In the genomic region with DNA sequence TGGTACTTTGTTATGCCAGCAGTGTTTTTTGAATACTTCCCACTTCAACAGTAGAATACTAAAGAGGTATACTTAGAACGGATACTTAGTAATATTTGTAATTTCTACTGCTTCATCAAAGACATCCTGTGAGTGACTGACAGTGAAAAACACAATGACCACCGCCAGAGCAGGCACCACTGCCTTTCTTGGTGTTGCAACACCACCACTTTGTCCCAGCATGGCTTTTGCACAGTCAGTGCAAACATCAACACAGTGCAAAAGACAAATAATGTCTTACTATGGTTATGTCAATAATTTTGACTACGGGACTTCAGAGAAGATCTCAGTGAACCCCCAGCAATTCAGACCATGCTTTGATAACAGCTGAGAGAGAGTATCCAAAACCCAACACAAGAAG, we compare ENCODE assay signal across 1 cellular context.
TF ChIP-seq lines count a peak whose summit lies in the region.

No MANE protein-coding gene starts in this region.

TF ChIP-seq in HepG2, 621 proteins besides CTCF, POLR2A, EP300 and RAD21 (continued from another document and continues in another):
- TF ChIP-seq, protein P1, sequence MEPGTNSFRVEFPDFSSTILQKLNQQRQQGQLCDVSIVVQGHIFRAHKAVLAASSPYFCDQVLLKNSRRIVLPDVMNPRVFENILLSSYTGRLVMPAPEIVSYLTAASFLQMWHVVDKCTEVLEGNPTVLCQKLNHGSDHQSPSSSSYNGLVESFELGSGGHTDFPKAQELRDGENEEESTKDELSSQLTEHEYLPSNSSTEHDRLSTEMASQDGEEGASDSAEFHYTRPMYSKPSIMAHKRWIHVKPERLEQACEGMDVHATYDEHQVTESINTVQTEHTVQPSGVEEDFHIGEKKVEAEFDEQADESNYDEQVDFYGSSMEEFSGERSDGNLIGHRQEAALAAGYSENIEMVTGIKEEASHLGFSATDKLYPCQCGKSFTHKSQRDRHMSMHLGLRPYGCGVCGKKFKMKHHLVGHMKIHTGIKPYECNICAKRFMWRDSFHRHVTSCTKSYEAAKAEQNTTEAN (CRISPR knock-in tag; conservative IDR thresholded peaks at IDR 0.05): peak; percentile 98
- TF ChIP-seq, protein P2, sequence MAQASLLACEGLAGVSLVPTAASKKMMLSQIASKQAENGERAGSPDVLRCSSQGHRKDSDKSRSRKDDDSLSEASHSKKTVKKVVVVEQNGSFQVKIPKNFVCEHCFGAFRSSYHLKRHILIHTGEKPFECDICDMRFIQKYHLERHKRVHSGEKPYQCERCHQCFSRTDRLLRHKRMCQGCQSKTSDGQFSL (CRISPR knock-in tag; IDR thresholded peaks at IDR 0.05): no peak
- no peak for TF ChIP-seq NKX3-1 (CRISPR knock-in tag; IDR thresholded peaks at IDR 0.05)
- no peak for TF ChIP-seq RARG (CRISPR knock-in tag; IDR thresholded peaks at IDR 0.05; ENCODE audit: low read depth)
- TF ChIP-seq ZNF841 (CRISPR knock-in tag; IDR thresholded peaks at IDR 0.05; ENCODE audit: borderline replicate concordance): no peak
- no peak for TF ChIP-seq ZNF441 (CRISPR knock-in tag; IDR thresholded peaks at IDR 0.05; ENCODE audit: borderline replicate concordance)
- peak; percentile 53; the same call in 1 of the 2 replicates for TF ChIP-seq EHMT2 (IDR thresholded peaks at IDR 0.05; ENCODE audit: borderline replicate concordance, low read depth, low read length)
- no peak for TF ChIP-seq SSRP1 (CRISPR knock-in tag; IDR thresholded peaks at IDR 0.05)
- TF ChIP-seq NFIB (CRISPR knock-in tag; IDR thresholded peaks at IDR 0.05; ENCODE audit: borderline replicate concordance): no peak
- no peak for TF ChIP-seq ZNF615 (CRISPR knock-in tag; IDR thresholded peaks at IDR 0.05; ENCODE audit: borderline replicate concordance)
- TF ChIP-seq RFX3 (CRISPR knock-in tag; IDR thresholded peaks at IDR 0.05): no peak
- peak; percentile 93 for TF ChIP-seq FOXO1 (CRISPR knock-in tag; IDR thresholded peaks at IDR 0.05)
- no peak for TF ChIP-seq AGO1 (IDR thresholded peaks at IDR 0.05; ENCODE audit: low read depth, low read length, poor library complexity, severe bottlenecking)
- no peak for TF ChIP-seq IRF1 (CRISPR knock-in tag; IDR thresholded peaks at IDR 0.05; ENCODE audit: low read depth)
- no peak for TF ChIP-seq NFYC (CRISPR knock-in tag; IDR thresholded peaks at IDR 0.05)
- no peak for TF ChIP-seq MYNN (CRISPR knock-in tag; IDR thresholded peaks at IDR 0.05; ENCODE audit: low read depth)
- TF ChIP-seq, protein P3, sequence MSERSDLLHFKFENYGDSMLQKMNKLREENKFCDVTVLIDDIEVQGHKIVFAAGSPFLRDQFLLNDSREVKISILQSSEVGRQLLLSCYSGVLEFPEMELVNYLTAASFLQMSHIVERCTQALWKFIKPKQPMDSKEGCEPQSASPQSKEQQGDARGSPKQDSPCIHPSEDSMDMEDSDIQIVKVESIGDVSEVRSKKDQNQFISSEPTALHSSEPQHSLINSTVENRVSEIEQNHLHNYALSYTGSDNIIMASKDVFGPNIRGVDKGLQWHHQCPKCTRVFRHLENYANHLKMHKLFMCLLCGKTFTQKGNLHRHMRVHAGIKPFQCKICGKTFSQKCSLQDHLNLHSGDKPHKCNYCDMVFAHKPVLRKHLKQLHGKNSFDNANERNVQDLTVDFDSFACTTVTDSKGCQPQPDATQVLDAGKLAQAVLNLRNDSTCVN (CRISPR knock-in tag; IDR thresholded peaks at IDR 0.05; ENCODE audit: borderline replicate concordance): no peak
- no peak for TF ChIP-seq ARNT (IDR thresholded peaks at IDR 0.05)
- no peak for TF ChIP-seq NRL (CRISPR knock-in tag; IDR thresholded peaks at IDR 0.05; ENCODE audit: borderline replicate concordance)
- TF ChIP-seq ATF7 (IDR thresholded peaks at IDR 0.05): no peak
- no peak for TF ChIP-seq ATF7 (CRISPR knock-in tag; IDR thresholded peaks at IDR 0.05)
- no peak for TF ChIP-seq ZNF570 (CRISPR knock-in tag; IDR thresholded peaks at IDR 0.05; ENCODE audit: borderline replicate concordance)
- no peak for TF ChIP-seq ZSCAN12 (CRISPR knock-in tag; IDR thresholded peaks at IDR 0.05)
- no peak for TF ChIP-seq FOXM1 (CRISPR knock-in tag; IDR thresholded peaks at IDR 0.05)
- TF ChIP-seq ZKSCAN5 (CRISPR knock-in tag; IDR thresholded peaks at IDR 0.05): no peak
- TF ChIP-seq MTA3 (CRISPR knock-in tag; IDR thresholded peaks at IDR 0.05): no peak
- no peak for TF ChIP-seq ZNF619 (CRISPR knock-in tag; IDR thresholded peaks at IDR 0.05)
- TF ChIP-seq ZMAT3 (CRISPR knock-in tag; conservative IDR thresholded peaks at IDR 0.05): no peak
- TF ChIP-seq ZBTB7B (CRISPR knock-in tag; IDR thresholded peaks at IDR 0.05): no peak; the same call in 1 of the 2 replicates
- TF ChIP-seq, protein P4, sequence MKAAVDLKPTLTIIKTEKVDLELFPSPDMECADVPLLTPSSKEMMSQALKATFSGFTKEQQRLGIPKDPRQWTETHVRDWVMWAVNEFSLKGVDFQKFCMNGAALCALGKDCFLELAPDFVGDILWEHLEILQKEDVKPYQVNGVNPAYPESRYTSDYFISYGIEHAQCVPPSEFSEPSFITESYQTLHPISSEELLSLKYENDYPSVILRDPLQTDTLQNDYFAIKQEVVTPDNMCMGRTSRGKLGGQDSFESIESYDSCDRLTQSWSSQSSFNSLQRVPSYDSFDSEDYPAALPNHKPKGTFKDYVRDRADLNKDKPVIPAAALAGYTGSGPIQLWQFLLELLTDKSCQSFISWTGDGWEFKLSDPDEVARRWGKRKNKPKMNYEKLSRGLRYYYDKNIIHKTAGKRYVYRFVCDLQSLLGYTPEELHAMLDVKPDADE (CRISPR knock-in tag; IDR thresholded peaks at IDR 0.05): no peak
- peak; percentile 55; the same call in 1 of the 2 replicates for TF ChIP-seq HOXA3 (CRISPR knock-in tag; IDR thresholded peaks at IDR 0.05)
- TF ChIP-seq ERF (CRISPR knock-in tag; IDR thresholded peaks at IDR 0.05): peak; percentile 48; the same call in 1 of the 2 replicates
- TF ChIP-seq GTF2F1 (IDR thresholded peaks at IDR 0.05; ENCODE audit: low read length): no peak
- TF ChIP-seq ZNF276 (CRISPR knock-in tag; IDR thresholded peaks at IDR 0.05; ENCODE audit: low read depth): no peak
- TF ChIP-seq TCF7 (IDR thresholded peaks at IDR 0.05; ENCODE audit: low read depth): peak; percentile 83
- peak; percentile 74 for TF ChIP-seq POGZ (CRISPR knock-in tag; IDR thresholded peaks at IDR 0.05)
- TF ChIP-seq ZNF605 (CRISPR knock-in tag; IDR thresholded peaks at IDR 0.05): no peak
- TF ChIP-seq PAWR (CRISPR knock-in tag; IDR thresholded peaks at IDR 0.05; ENCODE audit: borderline replicate concordance): no peak
- TF ChIP-seq ZNF235 (CRISPR knock-in tag; IDR thresholded peaks at IDR 0.05; ENCODE audit: borderline replicate concordance): no peak
- no peak for TF ChIP-seq ZNF891 (CRISPR knock-in tag; IDR thresholded peaks at IDR 0.05)
- TF ChIP-seq RBAK (CRISPR knock-in tag; IDR thresholded peaks at IDR 0.05): no peak
- TF ChIP-seq HMG20B (CRISPR knock-in tag; conservative IDR thresholded peaks at IDR 0.05): no peak
- no peak for TF ChIP-seq HNRNPK (IDR thresholded peaks at IDR 0.05; ENCODE audit: low read depth, low read length, poor library complexity, severe bottlenecking)
- TF ChIP-seq CBFB (CRISPR knock-in tag; IDR thresholded peaks at IDR 0.05): no peak
- peak; percentile 68; the same call in 1 of the 2 replicates for TF ChIP-seq TBX2 (CRISPR knock-in tag; IDR thresholded peaks at IDR 0.05; ENCODE audit: borderline replicate concordance)
- TF ChIP-seq, protein P5, sequence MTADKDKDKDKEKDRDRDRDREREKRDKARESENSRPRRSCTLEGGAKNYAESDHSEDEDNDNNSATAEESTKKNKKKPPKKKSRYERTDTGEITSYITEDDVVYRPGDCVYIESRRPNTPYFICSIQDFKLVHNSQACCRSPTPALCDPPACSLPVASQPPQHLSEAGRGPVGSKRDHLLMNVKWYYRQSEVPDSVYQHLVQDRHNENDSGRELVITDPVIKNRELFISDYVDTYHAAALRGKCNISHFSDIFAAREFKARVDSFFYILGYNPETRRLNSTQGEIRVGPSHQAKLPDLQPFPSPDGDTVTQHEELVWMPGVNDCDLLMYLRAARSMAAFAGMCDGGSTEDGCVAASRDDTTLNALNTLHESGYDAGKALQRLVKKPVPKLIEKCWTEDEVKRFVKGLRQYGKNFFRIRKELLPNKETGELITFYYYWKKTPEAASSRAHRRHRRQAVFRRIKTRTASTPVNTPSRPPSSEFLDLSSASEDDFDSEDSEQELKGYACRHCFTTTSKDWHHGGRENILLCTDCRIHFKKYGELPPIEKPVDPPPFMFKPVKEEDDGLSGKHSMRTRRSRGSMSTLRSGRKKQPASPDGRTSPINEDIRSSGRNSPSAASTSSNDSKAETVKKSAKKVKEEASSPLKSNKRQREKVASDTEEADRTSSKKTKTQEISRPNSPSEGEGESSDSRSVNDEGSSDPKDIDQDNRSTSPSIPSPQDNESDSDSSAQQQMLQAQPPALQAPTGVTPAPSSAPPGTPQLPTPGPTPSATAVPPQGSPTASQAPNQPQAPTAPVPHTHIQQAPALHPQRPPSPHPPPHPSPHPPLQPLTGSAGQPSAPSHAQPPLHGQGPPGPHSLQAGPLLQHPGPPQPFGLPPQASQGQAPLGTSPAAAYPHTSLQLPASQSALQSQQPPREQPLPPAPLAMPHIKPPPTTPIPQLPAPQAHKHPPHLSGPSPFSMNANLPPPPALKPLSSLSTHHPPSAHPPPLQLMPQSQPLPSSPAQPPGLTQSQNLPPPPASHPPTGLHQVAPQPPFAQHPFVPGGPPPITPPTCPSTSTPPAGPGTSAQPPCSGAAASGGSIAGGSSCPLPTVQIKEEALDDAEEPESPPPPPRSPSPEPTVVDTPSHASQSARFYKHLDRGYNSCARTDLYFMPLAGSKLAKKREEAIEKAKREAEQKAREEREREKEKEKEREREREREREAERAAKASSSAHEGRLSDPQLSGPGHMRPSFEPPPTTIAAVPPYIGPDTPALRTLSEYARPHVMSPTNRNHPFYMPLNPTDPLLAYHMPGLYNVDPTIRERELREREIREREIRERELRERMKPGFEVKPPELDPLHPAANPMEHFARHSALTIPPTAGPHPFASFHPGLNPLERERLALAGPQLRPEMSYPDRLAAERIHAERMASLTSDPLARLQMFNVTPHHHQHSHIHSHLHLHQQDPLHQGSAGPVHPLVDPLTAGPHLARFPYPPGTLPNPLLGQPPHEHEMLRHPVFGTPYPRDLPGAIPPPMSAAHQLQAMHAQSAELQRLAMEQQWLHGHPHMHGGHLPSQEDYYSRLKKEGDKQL (CRISPR knock-in tag; IDR thresholded peaks at IDR 0.05; ENCODE audit: low read depth): 0 out of 2 replicates have a peak, but pooled peaks have one; percentile 31
- no peak for TF ChIP-seq RBFOX2 (IDR thresholded peaks at IDR 0.05; ENCODE audit: low read depth, low read length)
- TF ChIP-seq ZNF564 (CRISPR knock-in tag; IDR thresholded peaks at IDR 0.05): no peak
- TF ChIP-seq, protein P6, sequence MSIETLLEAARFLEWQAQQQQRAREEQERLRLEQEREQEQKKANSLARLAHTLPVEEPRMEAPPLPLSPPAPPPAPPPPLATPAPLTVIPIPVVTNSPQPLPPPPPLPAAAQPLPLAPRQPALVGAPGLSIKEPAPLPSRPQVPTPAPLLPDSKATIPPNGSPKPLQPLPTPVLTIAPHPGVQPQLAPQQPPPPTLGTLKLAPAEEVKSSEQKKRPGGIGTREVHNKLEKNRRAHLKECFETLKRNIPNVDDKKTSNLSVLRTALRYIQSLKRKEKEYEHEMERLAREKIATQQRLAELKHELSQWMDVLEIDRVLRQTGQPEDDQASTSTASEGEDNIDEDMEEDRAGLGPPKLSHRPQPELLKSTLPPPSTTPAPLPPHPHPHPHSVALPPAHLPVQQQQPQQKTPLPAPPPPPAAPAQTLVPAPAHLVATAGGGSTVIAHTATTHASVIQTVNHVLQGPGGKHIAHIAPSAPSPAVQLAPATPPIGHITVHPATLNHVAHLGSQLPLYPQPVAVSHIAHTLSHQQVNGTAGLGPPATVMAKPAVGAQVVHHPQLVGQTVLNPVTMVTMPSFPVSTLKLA (IDR thresholded peaks at IDR 0.05): no peak
- no peak for TF ChIP-seq ADNP (CRISPR knock-in tag; IDR thresholded peaks at IDR 0.05)
- TF ChIP-seq POGK (CRISPR knock-in tag; conservative IDR thresholded peaks at IDR 0.05): no peak
- no peak for TF ChIP-seq KLF9 (CRISPR knock-in tag; IDR thresholded peaks at IDR 0.05; ENCODE audit: low read depth)
- TF ChIP-seq ZNF367 (CRISPR knock-in tag; IDR thresholded peaks at IDR 0.05; ENCODE audit: borderline replicate concordance): no peak
- TF ChIP-seq PRMT3 (CRISPR knock-in tag; IDR thresholded peaks at IDR 0.05; ENCODE audit: borderline replicate concordance, low read depth): no peak
- peak; percentile 38 for TF ChIP-seq ASH2L (IDR thresholded peaks at IDR 0.05; ENCODE audit: insufficient read length, low read depth, low read length)
- peak; percentile 29; the same call in 1 of the 2 replicates for TF ChIP-seq YEATS2 (CRISPR knock-in tag; IDR thresholded peaks at IDR 0.05; ENCODE audit: borderline replicate concordance)
- no peak for TF ChIP-seq ZNF136 (CRISPR knock-in tag; IDR thresholded peaks at IDR 0.05; ENCODE audit: low read depth)
- TF ChIP-seq SMC3 (IDR thresholded peaks at IDR 0.05; ENCODE audit: low read length): no peak
